14 cellular contexts compared by ENCODE assay signal in the genomic region with DNA sequence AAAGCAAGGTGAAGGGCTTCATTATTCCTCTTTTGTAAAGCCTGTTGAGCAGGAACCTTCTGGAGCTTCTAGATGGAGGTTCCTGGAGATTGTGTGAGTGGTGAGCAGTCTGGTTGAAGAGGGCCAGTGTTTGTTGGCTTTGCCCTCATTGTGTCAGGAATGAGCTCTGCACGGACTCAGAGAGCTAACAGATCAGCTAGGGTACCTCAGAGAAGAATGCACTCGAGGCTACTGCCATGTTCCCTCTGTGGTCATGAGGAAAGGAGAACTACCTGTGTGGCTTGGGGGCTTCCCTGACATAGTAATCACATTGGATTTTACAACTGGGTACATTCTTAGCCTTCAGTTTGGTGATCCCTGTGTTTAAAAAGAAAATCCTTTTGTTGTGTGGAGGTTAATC.
"Had no signal": no experiment of that assay in that cellular context is flagged by ENCODE, and none has a peak within 500 bp of the region (broad histone marks: within the 10 kb centered on the region; RNA-seq: fewer than 3 reads in every experiment).

No MANE protein-coding gene starts in this region.

- H3K4me3 ChIP-seq: body of pancreas, mucosa of descending colon, skin epidermis, testis had no signal

- H3K9me3 Mint-ChIP-seq: activated naive CD8-positive, alpha-beta T cell treated with anti-CD3 and anti-CD28 coated beads for 36 hours; activated T-helper 1 cell treated with anti-CD3 and anti-CD28 coated beads, Interleukin-12 subunit alpha, Interleukin-12 subunit beta, Interleukin-2, Interleukin-4 antibody, amounts not matched to agents 30 ng/mL and 10 ng/mL and 1 ng/mL, durations not matched to agents 14 hours and 24 hours and 36 hours; dendritic cell treated with granulocyte-macrophage colony-stimulating factor and Interleukin-4, amounts not matched to agents 40 ng/mL and 50 ng/mL, for 4 days; memory B cell; naive thymus-derived CD4-positive, alpha-beta T cell had no signal

- DNase-seq: cerebellar nuclear complex, SW 1271 had no signal

- H3K4me1 Mint-ChIP-seq: activated naive CD8-positive, alpha-beta T cell treated with anti-CD3 and anti-CD28 coated beads for 36 hours; memory B cell; naive thymus-derived CD4-positive, alpha-beta T cell had no signal

- H3K9me3 ChIP-seq: body of pancreas, mucosa of descending colon, testis had no signal

- H3K27ac Mint-ChIP-seq: activated naive CD8-positive, alpha-beta T cell treated with anti-CD3 and anti-CD28 coated beads for 36 hours; activated T-helper 1 cell treated with anti-CD3 and anti-CD28 coated beads, Interleukin-12 subunit alpha, Interleukin-12 subunit beta, Interleukin-2, Interleukin-4 antibody, amounts not matched to agents 30 ng/mL and 10 ng/mL and 1 ng/mL, durations not matched to agents 14 hours and 24 hours and 36 hours; dendritic cell treated with granulocyte-macrophage colony-stimulating factor and Interleukin-4, amounts not matched to agents 40 ng/mL and 50 ng/mL, for 4 days; memory B cell; naive thymus-derived CD4-positive, alpha-beta T cell had no signal

- H3K27me3 ChIP-seq: body of pancreas, testis had no signal

- H3K27ac ChIP-seq: body of pancreas, epithelial cell of prostate, testis had no signal

- H3K36me3 Mint-ChIP-seq: activated naive CD8-positive, alpha-beta T cell treated with anti-CD3 and anti-CD28 coated beads for 36 hours; memory B cell; naive thymus-derived CD4-positive, alpha-beta T cell had no signal

- H3K27me3 Mint-ChIP-seq: activated naive CD8-positive, alpha-beta T cell treated with anti-CD3 and anti-CD28 coated beads for 36 hours; dendritic cell treated with granulocyte-macrophage colony-stimulating factor and Interleukin-4, amounts not matched to agents 40 ng/mL and 50 ng/mL, for 4 days; memory B cell had no signal

- H3K4me3 Mint-ChIP-seq: activated naive CD8-positive, alpha-beta T cell treated with anti-CD3 and anti-CD28 coated beads for 36 hours; activated T-helper 1 cell treated with anti-CD3 and anti-CD28 coated beads, Interleukin-12 subunit alpha, Interleukin-12 subunit beta, Interleukin-2, Interleukin-4 antibody, amounts not matched to agents 30 ng/mL and 10 ng/mL and 1 ng/mL, durations not matched to agents 14 hours and 24 hours and 36 hours; dendritic cell treated with granulocyte-macrophage colony-stimulating factor and Interleukin-4, amounts not matched to agents 40 ng/mL and 50 ng/mL, for 4 days; memory B cell; naive thymus-derived CD4-positive, alpha-beta T cell had no signal

- ATAC-seq: activated CD4-positive, CD25-positive, alpha-beta regulatory T cell treated with anti-CD3 and anti-CD28 coated beads, Interleukin-2, amount 50 U/mL, for 24 hours; body of pancreas; left colon; naive thymus-derived CD4-positive, alpha-beta T cell had no signal
